8 cellular contexts compared by ENCODE assay signal in the genomic region with DNA sequence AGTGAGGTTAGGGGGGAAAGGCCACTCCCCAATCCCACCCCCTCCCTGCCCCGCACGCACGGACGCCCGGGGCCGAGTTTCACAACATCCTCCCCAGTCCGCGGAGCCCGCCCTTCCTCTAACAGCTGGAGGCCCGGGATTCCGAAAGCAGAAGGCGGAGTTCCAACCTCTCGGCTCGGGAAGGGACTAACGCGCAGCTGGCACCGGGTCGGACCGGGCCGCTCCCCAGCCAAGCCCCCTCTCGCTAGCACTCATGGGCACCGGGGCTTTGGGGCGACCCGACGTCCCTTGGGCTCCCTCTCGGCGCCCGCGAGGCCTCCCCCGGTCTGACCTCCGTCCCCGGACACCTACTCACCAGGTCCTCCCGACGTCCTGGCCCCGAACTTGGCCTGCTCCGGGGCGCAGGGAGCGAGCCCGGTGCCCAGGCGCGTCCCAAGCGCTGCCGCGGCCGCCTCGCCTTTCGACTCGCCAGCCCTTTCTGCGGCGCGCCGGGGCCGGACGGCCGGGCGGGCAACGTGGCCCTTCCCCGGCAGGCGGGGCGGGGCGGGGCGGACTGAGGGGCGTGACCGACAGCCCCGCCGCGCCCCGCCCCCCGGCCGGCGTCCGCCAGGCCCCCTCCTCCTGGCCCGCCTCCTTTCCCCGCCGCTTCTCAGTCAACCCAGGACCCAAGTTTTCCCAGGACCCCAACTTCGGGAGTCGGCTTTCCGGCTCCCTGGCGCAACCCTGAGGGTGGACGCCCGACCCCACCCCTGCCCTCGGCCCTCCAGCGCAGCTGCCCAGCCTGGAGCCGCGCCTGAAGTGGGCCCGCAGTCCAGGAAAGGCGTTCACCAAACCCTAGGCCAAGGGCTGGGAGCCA. TPM values are rescaled to one million over a fixed set of nuclear protein-coding genes. Genes with fewer than 3 reads are reported as not detected.
DNase-seq lines count a peak whose midpoint lies in the region; ATAC-seq, FAIRE-seq and TF ChIP-seq lines count a peak whose summit lies in the region.

A gene (minus strand): TSS at position 482 of the 856 bp plus-strand sequence. CDS start 9,835 bp downstream, outside the sequence.

- H3K9me3 ChIP-seq in left ventricle myocardium inferior (replicated peaks), result no peaks in the 10 kb centered on the region

- TF ChIP-seq CTCF in left ventricle myocardium inferior (IDR thresholded peaks at IDR 0.05; ENCODE audit: borderline replicate concordance), result no peak

- no peaks in the 10 kb centered on the region for H3K27me3 ChIP-seq in left ventricle myocardium inferior (ENCODE audit: low read depth)

- DNase-seq in DMS114 treated with DMSO at 0.1 percent for 48 hours (lab: John Stamatoyannopoulos, UW; ENCODE audit: unreplicated experiment) (peak; percentile 37), T-helper 1 cell (peak; percentile 63 to 78 (median 70)), amniotic stem cell (lab: John Stamatoyannopoulos, UW) (peak; percentile 77), left ventricle myocardium inferior (peak; percentile 92), pulmonary artery endothelial cell (ENCODE audit: low read depth, low spot score) (peak; percentile 75), urothelium cell line (ENCODE audit: low spot score) (peak; percentile 91)
- DNase-seq in Jurkat, Clone E6-1 (ENCODE audit: low read depth, low spot score), result no peak

- peak; percentile 31 for ATAC-seq in GM21528 (IDR thresholded peaks at IDR 0.05; ENCODE audit: low FRiP score, unreplicated experiment)

- intact Hi-C loops in left ventricle myocardium inferior (cut with micrococcal nuclease), result no loop called here

- no peak for FAIRE-seq in urothelium cell line (lab: Jason Lieb, UNC)

- H3K4me1 ChIP-seq in left ventricle myocardium inferior, result peaks cover 96% of the 10 kb centered on the region

- peaks cover 7% of the 10 kb centered on the region for H3K36me3 ChIP-seq in left ventricle myocardium inferior

- H3K27ac ChIP-seq in left ventricle myocardium inferior (replicated peaks), result peak within 1 kb of the TSS; percentile 100

- peak within 1 kb of the TSS; percentile 74 for H3K4me3 ChIP-seq in Jurkat, Clone E6-1 (ENCODE audit: low read length)
- peak within 1 kb of the TSS; percentile 98 for H3K4me3 ChIP-seq in left ventricle myocardium inferior

RNA-seq across cellular contexts. Expression of the gene that starts here (rescaled TPM):
- polyA plus RNA-seq in Jurkat, Clone E6-1 (2012; ENCODE audit: insufficient read depth, insufficient read length), result 67.0 TPM
- 60.4 TPM for total RNA-seq in left ventricle myocardium inferior
- 84.3 and 86.0 TPM in 2 replicates for total RNA-seq in pulmonary artery endothelial cell
